In genomic region chr19:11464333-11465265, GRCh38 we compare ENCODE assay signal across 23 cellular contexts. TPM values are rescaled to one million over a fixed set of nuclear protein-coding genes. Genes with fewer than 3 reads are reported as not detected.
"Had no signal": no experiment of that assay in that cellular context is flagged by ENCODE, and none has a peak within 500 bp of the region (broad histone marks: within the 10 kb centered on the region; RNA-seq: fewer than 3 reads in every experiment).

No MANE protein-coding gene starts in this region.

- H3K27ac ChIP-seq: coronary artery, gastrocnemius medialis, stomach, testis, upper lobe of left lung had no signal

- H3K27ac Mint-ChIP-seq: mesothelial cell of epicardium, nephron progenitor cell had no signal

- H3K4me3 Mint-ChIP-seq: activated T-cell treated with anti-CD3 and anti-CD28 coated beads, Interleukin-2, amount 50 U/mL, for 4 hours; mesothelial cell of epicardium; nephron progenitor cell had no signal

- H3K4me1 Mint-ChIP-seq: mesothelial cell of epicardium had no signal

- H3K4me1 ChIP-seq: gastrocnemius medialis, stomach, testis, upper lobe of left lung had no signal

- ATAC-seq: activated T-cell treated with anti-CD3 and anti-CD28 coated beads, Interleukin-2, amount 50 U/mL, for 4 hours; gastrocnemius medialis; left lobe of liver had no signal

- H3K9me3 Mint-ChIP-seq: activated T-cell treated with anti-CD3 and anti-CD28 coated beads, Interleukin-2, amount 50 U/mL, for 4 hours; mesothelial cell of epicardium; nephron progenitor cell had no signal

- FAIRE-seq: endometrium, kidney had no signal

- H3K36me3 Mint-ChIP-seq: mesothelial cell of epicardium had no signal

- H3K9me3 ChIP-seq: gastrocnemius medialis, stomach, testis, upper lobe of left lung had no signal

- H3K36me3 ChIP-seq: gastrocnemius medialis, stomach, upper lobe of left lung had no signal

- DNase-seq: activated CD4-positive, alpha-beta T cell treated with anti-CD3 and anti-CD28 coated beads, Interleukin-2, amount 50 U/mL, for 1 hour; activated CD8-positive, alpha-beta memory T cell treated with anti-CD3 and anti-CD28 coated beads, Interleukin-2, amount 50 U/mL, for 4 hours; activated effector memory CD4-positive, alpha-beta T cell treated with anti-CD3 and anti-CD28 coated beads, Interleukin-2, amount 50 U/mL, for 16 hours; activated naive CD4-positive, alpha-beta T cell treated with anti-CD3 and anti-CD28 coated beads, Interleukin-2, amount 50 U/mL, for 16 hours; activated T-cell treated with anti-CD3 and anti-CD28 coated beads, Interleukin-2, amount 50 U/mL, for 4 hours; aorta; gastrocnemius medialis; head of caudate nucleus; kidney; nephron progenitor cell; stimulated activated CD4-positive, alpha-beta T cell treated with anti-CD3 and anti-CD28 coated beads, Interleukin-12 subunit alpha, Interleukin-12 subunit beta, amount 100 ng/mL, for 4 hours; stimulated activated CD4-positive, alpha-beta T cell treated with anti-CD3 and anti-CD28 coated beads, Interleukin-2, amount 100 ng/mL, for 24 hours; stomach; testis; upper lobe of left lung had no signal

- H3K27me3 ChIP-seq: testis, upper lobe of left lung had no signal

- H3K4me3 ChIP-seq: coronary artery, gastrocnemius medialis, lung, stomach, testis, upper lobe of left lung had no signal

RNA-seq across cellular contexts. Expression of gene ELAVL3, which starts 16.2 kb away (rescaled TPM):
- total RNA-seq: aorta, gastrocnemius medialis, left lobe of liver, omental fat pad, posterior vena cava had no signal
- polyA plus RNA-seq: esophagus had no signal

RNA-seq across cellular contexts. Expression of gene ODAD3, which starts 29.7 kb away (rescaled TPM):
- total RNA-seq: gastrocnemius medialis, stomach had no signal
